ENCODE assay signal across 1 cellular context in the genomic region with DNA sequence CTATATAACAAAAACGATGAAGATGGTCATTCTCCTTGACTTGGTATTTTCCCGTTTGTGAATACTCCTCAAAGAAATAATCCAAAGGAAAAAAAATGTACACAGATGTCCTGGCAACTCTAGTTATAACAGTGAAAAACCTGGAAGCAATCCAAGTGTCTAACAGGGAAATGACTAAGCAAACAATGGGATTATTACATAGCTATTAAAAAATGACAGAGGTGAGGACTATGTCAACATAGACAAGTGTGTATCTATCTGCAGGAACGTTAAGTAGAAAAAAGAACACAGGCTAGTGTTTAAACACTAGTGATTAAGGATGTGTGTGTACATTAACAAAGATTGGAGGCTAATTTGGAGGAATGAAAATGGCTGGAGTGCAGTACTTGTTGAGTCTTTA.
TF ChIP-seq lines count a peak whose summit lies in the region.

No MANE protein-coding gene starts in this region.

TF ChIP-seq in GM23338, 12 proteins besides CTCF, POLR2A, EP300 and RAD21 (continued from another document):
- TF ChIP-seq ZNF462 (CRISPR knock-in tag; IDR thresholded peaks at IDR 0.05) (no peak), ETS1 (IDR thresholded peaks at IDR 0.05) (no peak), EZH2phosphoT487 (IDR thresholded peaks at IDR 0.05; ENCODE audit: unreplicated experiment) (no peak), NANOG (IDR thresholded peaks at IDR 0.05; ENCODE audit: borderline replicate concordance) (no peak)
